10 cellular contexts compared by ENCODE assay signal in genomic region chr11:65650547-65651338, GRCh38. TPM values are rescaled to one million over a fixed set of nuclear protein-coding genes. Genes with fewer than 3 reads are reported as not detected.
A peak's percentile ranks its signal among the peaks of the same experiment; 100 is the strongest.
DNase-seq lines count a peak whose midpoint lies in the region; ATAC-seq lines count a peak whose summit lies in the region.
"Had no signal": no experiment of that assay in that cellular context is flagged by ENCODE, and none has a peak within 500 bp of the region (broad histone marks: within the 10 kb centered on the region; RNA-seq: fewer than 3 reads in every experiment).

No MANE protein-coding gene starts in this region.

- H3K36me3 Mint-ChIP-seq in activated naive CD4-positive, alpha-beta T cell treated with anti-CD3 and anti-CD28 coated beads, Interleukin-2, amount 10 ng/mL, durations not matched to agents 7 days and 5 days = peaks cover 47% of the 10 kb centered on the region
- H3K36me3 Mint-ChIP-seq in activated T-helper 1 cell treated with anti-CD3 and anti-CD28 coated beads, Interleukin-12 subunit alpha, Interleukin-12 subunit beta, Interleukin-2, Interleukin-4 antibody, amounts not matched to agents 30 ng/mL and 10 ng/mL and 1 ng/mL, durations not matched to agents 14 hours and 24 hours and 36 hours (ENCODE audit: low read depth) = peaks cover 29% of the 10 kb centered on the region
- peaks cover 13% of the 10 kb centered on the region for H3K36me3 Mint-ChIP-seq in memory B cell

- H3K27me3 Mint-ChIP-seq in activated naive CD4-positive, alpha-beta T cell treated with anti-CD3 and anti-CD28 coated beads, Interleukin-2, amount 10 ng/mL, durations not matched to agents 7 days and 5 days = no peaks in the 10 kb centered on the region
- H3K27me3 Mint-ChIP-seq in activated T-helper 1 cell treated with anti-CD3 and anti-CD28 coated beads, Interleukin-12 subunit alpha, Interleukin-12 subunit beta, Interleukin-2, Interleukin-4 antibody, amounts not matched to agents 30 ng/mL and 10 ng/mL and 1 ng/mL, durations not matched to agents 14 hours and 24 hours and 36 hours (ENCODE audit: insufficient read depth) = peaks cover 3% of the 10 kb centered on the region
- no peaks in the 10 kb centered on the region for H3K27me3 Mint-ChIP-seq in memory B cell
- H3K27me3 Mint-ChIP-seq: activated CD4-positive, alpha-beta T cell treated with anti-CD3 and anti-CD28 coated beads for 36 hours had no signal

- intact Hi-C loops in activated T-helper 1 cell treated with anti-CD3 and anti-CD28 coated beads, Interleukin-12 subunit alpha, Interleukin-12 subunit beta, Interleukin-2, Interleukin-4 antibody, amounts not matched to agents 30 ng/mL and 10 ng/mL and 1 ng/mL, durations not matched to agents 14 hours and 24 hours and 36 hours (cut with micrococcal nuclease) = no loop called here

- H3K27ac ChIP-seq in temporal lobe (ENCODE audit: low read depth, low read length) = peak overlapping the region; percentile 97

- no peak for DNase-seq in activated naive CD4-positive, alpha-beta T cell treated with anti-CD3 and anti-CD28 coated beads, Interleukin-2, amount 10 ng/mL, durations not matched to agents 7 days and 5 days
- DNase-seq in activated naive CD4-positive, alpha-beta T cell treated with anti-CD3 and anti-CD28 coated beads, Interleukin-2, amount 50 U/mL, for 16 hours = no peak
- DNase-seq in activated T-helper 1 cell treated with anti-CD3 and anti-CD28 coated beads, Interleukin-12 subunit alpha, Interleukin-12 subunit beta, Interleukin-2, Interleukin-4 antibody, amounts not matched to agents 30 ng/mL and 10 ng/mL and 1 ng/mL, durations not matched to agents 14 hours and 24 hours and 36 hours (ENCODE audit: low spot score) = no peak
- DNase-seq in memory B cell (ENCODE audit: low spot score in 2 of 2) = no peak
- DNase-seq in activated CD4-positive, alpha-beta T cell treated with anti-CD3 and anti-CD28 coated beads for 1 hour = no peak
- DNase-seq in NCI-H1048 (lab: John Stamatoyannopoulos, UW) = no peak
- DNase-seq: activated CD4-positive, alpha-beta T cell treated with anti-CD3 and anti-CD28 coated beads for 36 hours had no signal

- H3K27ac Mint-ChIP-seq in activated naive CD4-positive, alpha-beta T cell treated with anti-CD3 and anti-CD28 coated beads, Interleukin-2, amount 10 ng/mL, durations not matched to agents 7 days and 5 days = peak overlapping the region; percentile 49
- peak overlapping the region; percentile 21 for H3K27ac Mint-ChIP-seq in activated T-helper 1 cell treated with anti-CD3 and anti-CD28 coated beads, Interleukin-12 subunit alpha, Interleukin-12 subunit beta, Interleukin-2, Interleukin-4 antibody, amounts not matched to agents 30 ng/mL and 10 ng/mL and 1 ng/mL, durations not matched to agents 14 hours and 24 hours and 36 hours
- peak overlapping the region; percentile 91 for H3K27ac Mint-ChIP-seq in memory B cell

- ATAC-seq in memory B cell (ENCODE audit: low read depth) (no peak), HG03175 (IDR thresholded peaks at IDR 0.05; ENCODE audit: unreplicated experiment) (no peak)
- ATAC-seq: activated CD4-positive, alpha-beta T cell treated with anti-CD3 and anti-CD28 coated beads for 36 hours had no signal

- H3K4me1 Mint-ChIP-seq in activated naive CD4-positive, alpha-beta T cell treated with anti-CD3 and anti-CD28 coated beads, Interleukin-2, amount 10 ng/mL, durations not matched to agents 7 days and 5 days = peaks cover 43% of the 10 kb centered on the region
- H3K4me1 Mint-ChIP-seq in activated T-helper 1 cell treated with anti-CD3 and anti-CD28 coated beads, Interleukin-12 subunit alpha, Interleukin-12 subunit beta, Interleukin-2, Interleukin-4 antibody, amounts not matched to agents 30 ng/mL and 10 ng/mL and 1 ng/mL, durations not matched to agents 14 hours and 24 hours and 36 hours (ENCODE audit: low read depth) = peaks cover 31% of the 10 kb centered on the region
- H3K4me1 Mint-ChIP-seq in memory B cell = peaks cover 33% of the 10 kb centered on the region

- CTCF ChIA-PET in activated naive CD4-positive, alpha-beta T cell treated with anti-CD3 and anti-CD28 coated beads, Interleukin-2, amount 10 ng/mL, durations not matched to agents 7 days and 5 days (lab: Charles Lee) = interaction anchor here (0.8 kb wide), 1 partner anchor 25 kb away, joined by 3 read pairs; no protein-coding TSS in a partner anchor

- no peaks in the 10 kb centered on the region for H3K9me3 Mint-ChIP-seq in activated naive CD4-positive, alpha-beta T cell treated with anti-CD3 and anti-CD28 coated beads, Interleukin-2, amount 10 ng/mL, durations not matched to agents 7 days and 5 days
- H3K9me3 Mint-ChIP-seq in activated T-helper 1 cell treated with anti-CD3 and anti-CD28 coated beads, Interleukin-12 subunit alpha, Interleukin-12 subunit beta, Interleukin-2, Interleukin-4 antibody, amounts not matched to agents 30 ng/mL and 10 ng/mL and 1 ng/mL, durations not matched to agents 14 hours and 24 hours and 36 hours = no peaks in the 10 kb centered on the region
- no peaks in the 10 kb centered on the region for H3K9me3 Mint-ChIP-seq in memory B cell

- no peak overlapping the region for H3K4me3 Mint-ChIP-seq in activated naive CD4-positive, alpha-beta T cell treated with anti-CD3 and anti-CD28 coated beads, Interleukin-2, amount 10 ng/mL, durations not matched to agents 7 days and 5 days
- no peak overlapping the region for H3K4me3 Mint-ChIP-seq in activated T-helper 1 cell treated with anti-CD3 and anti-CD28 coated beads, Interleukin-12 subunit alpha, Interleukin-12 subunit beta, Interleukin-2, Interleukin-4 antibody, amounts not matched to agents 30 ng/mL and 10 ng/mL and 1 ng/mL, durations not matched to agents 14 hours and 24 hours and 36 hours
- H3K4me3 Mint-ChIP-seq in memory B cell = no peak overlapping the region

RNA-seq across cellular contexts. Expression of gene RELA, which starts 12.0 kb away (rescaled TPM):
- total RNA-seq in activated T-helper 1 cell treated with anti-CD3 and anti-CD28 coated beads, Interleukin-12 subunit alpha, Interleukin-12 subunit beta, Interleukin-2, Interleukin-4 antibody, amounts not matched to agents 30 ng/mL and 10 ng/mL and 1 ng/mL, durations not matched to agents 14 hours and 24 hours and 36 hours = 102 and 104 TPM in 2 replicates
- 9.8 TPM for total RNA-seq in temporal lobe

RNA-seq across cellular contexts. Expression of gene SIPA1, which starts 12.8 kb away (rescaled TPM):
- total RNA-seq in activated T-helper 1 cell treated with anti-CD3 and anti-CD28 coated beads, Interleukin-12 subunit alpha, Interleukin-12 subunit beta, Interleukin-2, Interleukin-4 antibody, amounts not matched to agents 30 ng/mL and 10 ng/mL and 1 ng/mL, durations not matched to agents 14 hours and 24 hours and 36 hours = 117 and 130 TPM in 2 replicates
- total RNA-seq in temporal lobe = 3.9 TPM

RNA-seq across cellular contexts. Expression of gene PCNX3, which starts 35.2 kb away (rescaled TPM):
- 55.0 and 55.2 TPM in 2 replicates for total RNA-seq in activated T-helper 1 cell treated with anti-CD3 and anti-CD28 coated beads, Interleukin-12 subunit alpha, Interleukin-12 subunit beta, Interleukin-2, Interleukin-4 antibody, amounts not matched to agents 30 ng/mL and 10 ng/mL and 1 ng/mL, durations not matched to agents 14 hours and 24 hours and 36 hours
- total RNA-seq in temporal lobe = 10.1 TPM

RNA-seq across cellular contexts. Expression of gene MAP3K11, which starts 36.7 kb away (rescaled TPM):
- 103 and 106 TPM in 2 replicates for total RNA-seq in activated T-helper 1 cell treated with anti-CD3 and anti-CD28 coated beads, Interleukin-12 subunit alpha, Interleukin-12 subunit beta, Interleukin-2, Interleukin-4 antibody, amounts not matched to agents 30 ng/mL and 10 ng/mL and 1 ng/mL, durations not matched to agents 14 hours and 24 hours and 36 hours
- 6.9 TPM for total RNA-seq in temporal lobe

RNA-seq across cellular contexts. Expression of gene KCNK7, which starts 55.1 kb away (rescaled TPM):
- 1.6 and 2.0 TPM in 2 replicates for total RNA-seq in activated T-helper 1 cell treated with anti-CD3 and anti-CD28 coated beads, Interleukin-12 subunit alpha, Interleukin-12 subunit beta, Interleukin-2, Interleukin-4 antibody, amounts not matched to agents 30 ng/mL and 10 ng/mL and 1 ng/mL, durations not matched to agents 14 hours and 24 hours and 36 hours
- not detected for total RNA-seq in temporal lobe
- total RNA-seq: myocyte had no signal

Comparison
In these comparisons a context has a peak if more than half of its experiments do, and no peak if none do; other contexts are left out.
1. H3K27ac Mint-ChIP-seq: peak in every context shown above with its lines; median percentile 91 in memory B cell; 49 in activated naive CD4-positive, alpha-beta T cell treated with anti-CD3 and anti-CD28 coated beads, Interleukin-2, amount 10 ng/mL, durations not matched to agents 7 days and 5 days; 21 in activated T-helper 1 cell treated with anti-CD3 and anti-CD28 coated beads, Interleukin-12 subunit alpha, Interleukin-12 subunit beta, Interleukin-2, Interleukin-4 antibody, amounts not matched to agents 30 ng/mL and 10 ng/mL and 1 ng/mL, durations not matched to agents 14 hours and 24 hours and 36 hours.
2. RNA of gene SIPA1, which starts 12.8 kb away (total RNA-seq): 117 to 130 TPM in activated T-helper 1 cell treated with anti-CD3 and anti-CD28 coated beads, Interleukin-12 subunit alpha, Interleukin-12 subunit beta, Interleukin-2, Interleukin-4 antibody, amounts not matched to agents 30 ng/mL and 10 ng/mL and 1 ng/mL, durations not matched to agents 14 hours and 24 hours and 36 hours; 3.9 TPM in temporal lobe (single experiment); every median in the first group is over 10 times any median in the second.